In genomic region chr10:127937069-127937468, GRCh38 we compare ENCODE assay signal across 3 cellular contexts.
TF ChIP-seq lines count a peak whose summit lies in the region.

No MANE protein-coding gene starts in this region.

TF ChIP-seq in GM23338, 12 proteins besides CTCF, POLR2A, EP300 and RAD21:
- TF ChIP-seq EZH2phosphoT487 (IDR thresholded peaks at IDR 0.05; ENCODE audit: unreplicated experiment): no peak
- TF ChIP-seq EZH2 (IDR thresholded peaks at IDR 0.05; ENCODE audit: low read depth, unreplicated experiment): no peak
- no peak for TF ChIP-seq NANOG (IDR thresholded peaks at IDR 0.05; ENCODE audit: borderline replicate concordance)
- TF ChIP-seq JUNB (IDR thresholded peaks at IDR 0.05; ENCODE audit: unreplicated experiment): no peak
- no peak for TF ChIP-seq STAT1 (IDR thresholded peaks at IDR 0.05; ENCODE audit: unreplicated experiment)
- no peak for TF ChIP-seq ETS1 (IDR thresholded peaks at IDR 0.05)
- TF ChIP-seq CREB1 (CRISPR knock-in tag; IDR thresholded peaks at IDR 0.05; ENCODE audit: low read depth): no peak
- TF ChIP-seq ZNF114 (CRISPR knock-in tag; IDR thresholded peaks at IDR 0.05): no peak

TF ChIP-seq in SK-N-SH, 30 proteins besides CTCF, POLR2A, EP300 and RAD21:
- no peak for TF ChIP-seq POLR2AphosphoS5 (IDR thresholded peaks at IDR 0.05; ENCODE audit: low read depth, low read length)
- no peak for TF ChIP-seq SMC3 (IDR thresholded peaks at IDR 0.05; ENCODE audit: low read depth, low read length)
- TF ChIP-seq, protein P1, sequence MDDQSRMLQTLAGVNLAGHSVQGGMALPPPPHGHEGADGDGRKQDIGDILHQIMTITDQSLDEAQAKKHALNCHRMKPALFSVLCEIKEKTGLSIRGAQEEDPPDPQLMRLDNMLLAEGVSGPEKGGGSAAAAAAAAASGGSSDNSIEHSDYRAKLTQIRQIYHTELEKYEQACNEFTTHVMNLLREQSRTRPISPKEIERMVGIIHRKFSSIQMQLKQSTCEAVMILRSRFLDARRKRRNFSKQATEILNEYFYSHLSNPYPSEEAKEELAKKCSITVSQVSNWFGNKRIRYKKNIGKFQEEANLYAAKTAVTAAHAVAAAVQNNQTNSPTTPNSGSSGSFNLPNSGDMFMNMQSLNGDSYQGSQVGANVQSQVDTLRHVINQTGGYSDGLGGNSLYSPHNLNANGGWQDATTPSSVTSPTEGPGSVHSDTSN (IDR thresholded peaks at IDR 0.05): peak; percentile 7; the same call in 1 of the 2 replicates
- peak; percentile 61; the same call in 1 of the 2 replicates for TF ChIP-seq FOSL2 (IDR thresholded peaks at IDR 0.05; ENCODE audit: borderline replicate concordance, low read depth)
- peak; percentile 35 for TF ChIP-seq TCF12 (IDR thresholded peaks at IDR 0.05)
- TF ChIP-seq, protein P2, sequence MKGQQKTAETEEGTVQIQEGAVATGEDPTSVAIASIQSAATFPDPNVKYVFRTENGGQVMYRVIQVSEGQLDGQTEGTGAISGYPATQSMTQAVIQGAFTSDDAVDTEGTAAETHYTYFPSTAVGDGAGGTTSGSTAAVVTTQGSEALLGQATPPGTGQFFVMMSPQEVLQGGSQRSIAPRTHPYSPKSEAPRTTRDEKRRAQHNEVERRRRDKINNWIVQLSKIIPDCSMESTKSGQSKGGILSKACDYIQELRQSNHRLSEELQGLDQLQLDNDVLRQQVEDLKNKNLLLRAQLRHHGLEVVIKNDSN (IDR thresholded peaks at IDR 0.05; ENCODE audit: borderline replicate concordance, low read depth): no peak
- TF ChIP-seq, protein P3, sequence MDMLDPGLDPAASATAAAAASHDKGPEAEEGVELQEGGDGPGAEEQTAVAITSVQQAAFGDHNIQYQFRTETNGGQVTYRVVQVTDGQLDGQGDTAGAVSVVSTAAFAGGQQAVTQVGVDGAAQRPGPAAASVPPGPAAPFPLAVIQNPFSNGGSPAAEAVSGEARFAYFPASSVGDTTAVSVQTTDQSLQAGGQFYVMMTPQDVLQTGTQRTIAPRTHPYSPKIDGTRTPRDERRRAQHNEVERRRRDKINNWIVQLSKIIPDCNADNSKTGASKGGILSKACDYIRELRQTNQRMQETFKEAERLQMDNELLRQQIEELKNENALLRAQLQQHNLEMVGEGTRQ (IDR thresholded peaks at IDR 0.05; ENCODE audit: borderline replicate concordance, low read depth, low read length): no peak
- no peak for TF ChIP-seq MXI1 (IDR thresholded peaks at IDR 0.05; ENCODE audit: low read depth, low read length)
- no peak for TF ChIP-seq NRF1 (IDR thresholded peaks at IDR 0.05; ENCODE audit: low read depth, low read length)
- TF ChIP-seq FOXJ3 (CRISPR knock-in tag; IDR thresholded peaks at IDR 0.05): no peak
- no peak for TF ChIP-seq SIN3A (IDR thresholded peaks at IDR 0.05; ENCODE audit: borderline replicate concordance, low read depth, low read length)
- no peak for TF ChIP-seq RXRA (IDR thresholded peaks at IDR 0.05; ENCODE audit: borderline replicate concordance, low read depth)
- no peak for TF ChIP-seq RCOR1 (IDR thresholded peaks at IDR 0.05; ENCODE audit: low read length)
- peak; percentile 60 for TF ChIP-seq JUND (IDR thresholded peaks at IDR 0.05)
- no peak for TF ChIP-seq REST (IDR thresholded peaks at IDR 0.05; ENCODE audit: low read depth, low read length)
- TF ChIP-seq ZBTB33 (IDR thresholded peaks at IDR 0.05; ENCODE audit: borderline replicate concordance, low read depth): no peak
- TF ChIP-seq GABPA (IDR thresholded peaks at IDR 0.05; ENCODE audit: low read depth): no peak

TF ChIP-seq in H1, 55 proteins besides CTCF, POLR2A, EP300 and RAD21:
- TF ChIP-seq SRF (IDR thresholded peaks at IDR 0.05; ENCODE audit: low read depth, low read length) (no peak), MAFK (IDR thresholded peaks at IDR 0.05; ENCODE audit: low read depth, low read length) (no peak), KDM1A (IDR thresholded peaks at IDR 0.05; ENCODE audit: borderline replicate concordance, low read length) (no peak), RXRA (IDR thresholded peaks at IDR 0.05; ENCODE audit: insufficient read depth, low read depth, low read length) (no peak), HDAC6 (IDR thresholded peaks at IDR 0.05; ENCODE audit: low read depth, low read length) (no peak), ZNF274 (IDR thresholded peaks at IDR 0.05; ENCODE audit: borderline replicate concordance, extremely low read depth, low read length) (no peak), HDAC2 (IDR thresholded peaks at IDR 0.05; ENCODE audit: borderline replicate concordance in 1 of 2, low read depth in 2 of 2, low read length in 2 of 2) (no peak), CHD1 (IDR thresholded peaks at IDR 0.05; ENCODE audit: low read depth, low read length) (no peak), MAX (IDR thresholded peaks at IDR 0.05) (no peak), SUZ12 (IDR thresholded peaks at IDR 0.05; ENCODE audit: low read length) (no peak), JUND (IDR thresholded peaks at IDR 0.05; ENCODE audit: low read length) (no peak), SIRT6 (IDR thresholded peaks at IDR 0.05; ENCODE audit: low read length) (no peak)
TF ChIP-seq in H1: peak in this region for 0.
